ENCODE assay signal across 20 cellular contexts in genomic region chr20:59214619-59215547, GRCh38. TPM values are rescaled to one million over a fixed set of nuclear protein-coding genes. Genes with fewer than 3 reads are reported as not detected.
DNase-seq lines count a peak whose midpoint lies in the region; ATAC-seq and TF ChIP-seq lines count a peak whose summit lies in the region.
"Had no signal": no experiment of that assay in that cellular context is flagged by ENCODE, and none has a peak within 500 bp of the region (broad histone marks: within the 10 kb centered on the region; RNA-seq: fewer than 3 reads in every experiment).

No MANE protein-coding gene starts in this region.

- H3F3A ChIP-seq in neural cell (ENCODE audit: insufficient read depth, low read length, poor library complexity, severe bottlenecking) = no peaks in the 10 kb centered on the region

- no peaks in the 10 kb centered on the region for H3K9me3 ChIP-seq in CD4-positive, alpha-beta memory T cell (ENCODE audit: control insufficient read depth in 1 of 2, low read length in 2 of 2)
- no peaks in the 10 kb centered on the region for H3K9me3 ChIP-seq in neural cell (ENCODE audit: low read length)
- H3K9me3 ChIP-seq: BLaER1 had no signal

- POLR2A ChIA-PET in CD4-positive, alpha-beta memory T cell (lab: Charles Lee; ENCODE audit: partially characterized antibody) = interaction anchor here (0.6 to 1.4 kb wide), 2 partner anchors 32 to 91 kb away, joined by 3 read pairs; no protein-coding TSS in a partner anchor

- no peaks in the 10 kb centered on the region for H3K9me2 ChIP-seq in neural cell (ENCODE audit: insufficient read depth, low read length)

- H3K27ac Mint-ChIP-seq in CD4-positive, alpha-beta memory T cell = peak overlapping the region in 5 of 7 donors; percentile 8 to 61 (median 46)
- H3K27ac Mint-ChIP-seq in effector memory CD8-positive, alpha-beta T cell = peak overlapping the region; percentile 5 to 17
- H3K27ac Mint-ChIP-seq in stimulated activated effector memory CD8-positive, alpha-beta T cell treated with anti-CD3 and anti-CD28 coated beads, Interleukin-12 subunit alpha, Interleukin-12 subunit beta, amount 100 ng/mL, for 72 hours = no peak overlapping the region
- H3K27ac Mint-ChIP-seq: HFFc6 had no signal

- no peaks in the 10 kb centered on the region for H4K20me1 ChIP-seq in neural cell (ENCODE audit: insufficient read depth)
- H4K20me1 ChIP-seq: BLaER1 had no signal

- no peak overlapping the region for H3K4me2 ChIP-seq in neural cell (ENCODE audit: low read length)
- H3K4me2 ChIP-seq: BLaER1 had no signal

- no peaks in the 10 kb centered on the region for H3K4me1 ChIP-seq in CD4-positive, alpha-beta memory T cell (ENCODE audit: insufficient read depth, low read length)
- H3K4me1 ChIP-seq: BLaER1 had no signal

- peaks cover 2 to 10% (median 5%) of the 10 kb centered on the region in 4 donors for H3K4me1 Mint-ChIP-seq in CD4-positive, alpha-beta memory T cell
- H3K4me1 Mint-ChIP-seq in effector memory CD8-positive, alpha-beta T cell (ENCODE audit: low read depth in 2 of 2) = peaks cover 5 to 10% of the 10 kb centered on the region in 2 donors
- peaks cover 5% of the 10 kb centered on the region for H3K4me1 Mint-ChIP-seq in stimulated activated effector memory CD8-positive, alpha-beta T cell treated with anti-CD3 and anti-CD28 coated beads, Interleukin-12 subunit alpha, Interleukin-12 subunit beta, amount 100 ng/mL, for 72 hours

- DNase-seq in CD4-positive, alpha-beta memory T cell = no peak
- DNase-seq in MV-4-11 (lab: John Stamatoyannopoulos, UW) (peak; percentile 41), NCI-H1930 (lab: John Stamatoyannopoulos, UW) (no peak)
- no peak for DNase-seq in effector memory CD8-positive, alpha-beta T cell
- DNase-seq in stimulated activated effector memory CD8-positive, alpha-beta T cell treated with anti-CD3 and anti-CD28 coated beads, Interleukin-12 subunit alpha, Interleukin-12 subunit beta, amount 100 ng/mL, for 72 hours (ENCODE audit: low spot score in 2 of 2) = no peak
- DNase-seq: EL; H7; HFFc6; Karpas-422; NCI-H1694; NCI-H2081 treated with DMSO at 0.1 percent for 48 hours; NCI-H446 treated with DMSO at 0.1 percent for 48 hours; NK-92 treated with Interleukin-12 subunit alpha and Interleukin-12 subunit beta, amount 100 ng/mL, for 24 hours had no signal

- no peak for ATAC-seq in effector memory CD8-positive, alpha-beta T cell (replicated peaks)
- ATAC-seq in stimulated activated effector memory CD8-positive, alpha-beta T cell treated with anti-CD3 and anti-CD28 coated beads, Interleukin-12 subunit alpha, Interleukin-12 subunit beta, amount 100 ng/mL, for 72 hours = no peak
- ATAC-seq in GM18907 (IDR thresholded peaks at IDR 0.05; ENCODE audit: unreplicated experiment) = no peak
- ATAC-seq: Panc1, SK-N-SH treated with all-trans-retinoic acid at 6 μM for 48 hours had no signal

- H3K9me3 Mint-ChIP-seq in CD4-positive, alpha-beta memory T cell = no peaks in the 10 kb centered on the region
- no peaks in the 10 kb centered on the region for H3K9me3 Mint-ChIP-seq in effector memory CD8-positive, alpha-beta T cell
- no peaks in the 10 kb centered on the region for H3K9me3 Mint-ChIP-seq in stimulated activated effector memory CD8-positive, alpha-beta T cell treated with anti-CD3 and anti-CD28 coated beads, Interleukin-12 subunit alpha, Interleukin-12 subunit beta, amount 100 ng/mL, for 72 hours
- H3K9me3 Mint-ChIP-seq: HFFc6 had no signal

- H3K4me3 Mint-ChIP-seq in CD4-positive, alpha-beta memory T cell = no peak overlapping the region
- no peak overlapping the region for H3K4me3 Mint-ChIP-seq in effector memory CD8-positive, alpha-beta T cell
- no peak overlapping the region for H3K4me3 Mint-ChIP-seq in stimulated activated effector memory CD8-positive, alpha-beta T cell treated with anti-CD3 and anti-CD28 coated beads, Interleukin-12 subunit alpha, Interleukin-12 subunit beta, amount 100 ng/mL, for 72 hours
- H3K4me3 Mint-ChIP-seq: HFFc6 had no signal

- H3K9ac ChIP-seq in neural cell (ENCODE audit: low read length) = no peak overlapping the region
- H3K9ac ChIP-seq: BLaER1 had no signal

- no peak for TF ChIP-seq RAD21 in neural cell (conservative IDR thresholded peaks at IDR 0.05)

- peaks cover 68% of the 10 kb centered on the region for H3K36me3 ChIP-seq in CD4-positive, alpha-beta memory T cell (ENCODE audit: insufficient read depth, low read length)
- H3K36me3 ChIP-seq in neural cell (ENCODE audit: insufficient read depth, low read length) = no peaks in the 10 kb centered on the region
- H3K36me3 ChIP-seq: BLaER1 had no signal

- peaks cover 55 to 76% of the 10 kb centered on the region in 2 donors for H3K36me3 Mint-ChIP-seq in CD4-positive, alpha-beta memory T cell
- peaks cover 43% of the 10 kb centered on the region for H3K36me3 Mint-ChIP-seq in effector memory CD8-positive, alpha-beta T cell (ENCODE audit: insufficient read depth)
- H3K36me3 Mint-ChIP-seq in stimulated activated effector memory CD8-positive, alpha-beta T cell treated with anti-CD3 and anti-CD28 coated beads, Interleukin-12 subunit alpha, Interleukin-12 subunit beta, amount 100 ng/mL, for 72 hours = peaks cover 55% of the 10 kb centered on the region

- CTCF ChIA-PET in CD4-positive, alpha-beta memory T cell (lab: Charles Lee; ENCODE audit: partially characterized antibody) = interaction anchor here (0.6 to 1.7 kb wide), 6 partner anchors 8 to 345 kb away, joined by 3 to 10 read pairs (median 3); no protein-coding TSS in a partner anchor

- no peak overlapping the region for H3K4me3 ChIP-seq in CD4-positive, alpha-beta memory T cell (ENCODE audit: low read length in 2 of 2)
- no peak overlapping the region for H3K4me3 ChIP-seq in neural cell (ENCODE audit: low read length)
- H3K4me3 ChIP-seq: BLaER1 had no signal

- intact Hi-C loops in CD4-positive, alpha-beta memory T cell (cut with micrococcal nuclease) = no loop called here

- no peaks in the 10 kb centered on the region for H3K27me3 Mint-ChIP-seq in CD4-positive, alpha-beta memory T cell
- H3K27me3 Mint-ChIP-seq in effector memory CD8-positive, alpha-beta T cell = no peaks in the 10 kb centered on the region

- TF ChIP-seq CTCF in neural cell (IDR thresholded peaks at IDR 0.05; ENCODE audit: poor library complexity, severe bottlenecking) = no peak

- no peak for TF ChIP-seq EP300 in neural cell (conservative IDR thresholded peaks at IDR 0.05; ENCODE audit: poor library complexity, severe bottlenecking)

- H2AFZ ChIP-seq in neural cell (ENCODE audit: low read depth, low read length) = no peak overlapping the region

- no peaks in the 10 kb centered on the region for H3K27me3 ChIP-seq in CD4-positive, alpha-beta memory T cell (ENCODE audit: insufficient read depth, low read length)
- H3K27me3 ChIP-seq in neural cell (ENCODE audit: insufficient read depth, low read depth, low read length) = no peaks in the 10 kb centered on the region
- H3K27me3 ChIP-seq: BLaER1 had no signal

- no peaks in the 10 kb centered on the region for H3K79me2 ChIP-seq in neural cell (replicated peaks; ENCODE audit: insufficient read depth, low read length)

- H3K27ac ChIP-seq in CD4-positive, alpha-beta memory T cell (ENCODE audit: low read depth, low read length) = no peak overlapping the region
- H3K27ac ChIP-seq in neural cell (ENCODE audit: low read length) = peak overlapping the region; percentile 9
- H3K27ac ChIP-seq: BLaER1 had no signal

TF ChIP-seq in neural cell, 6 proteins besides CTCF, POLR2A, EP300 and RAD21:
- TF ChIP-seq MXI1 (conservative IDR thresholded peaks at IDR 0.05; ENCODE audit: poor library complexity, severe bottlenecking) (no peak), REST (IDR thresholded peaks at IDR 0.05; ENCODE audit: borderline replicate concordance) (peak; percentile 74)

RNA-seq across cellular contexts. Expression of gene ZNF831, which starts 51.3 kb away (rescaled TPM):
- total RNA-seq in CD4-positive, alpha-beta memory T cell = 10 to 100 TPM; 46.8 to 49.0 TPM
- 10 to 100 TPM in 1 of 2 donors, 1 to 10 TPM in 1; 7.8 to 12.1 TPM for polyA plus RNA-seq in CD4-positive, alpha-beta memory T cell
- 0.14 TPM in 1 of 2 replicates, not detected in the other for polyA plus RNA-seq in neural cell
- 0.24 and 0.35 TPM in 2 replicates for polyA minus RNA-seq in neural cell
- total RNA-seq: A673, H7, HFFc6, M059J had no signal
